ENCODE assay signal across 15 cellular contexts in the genomic region with DNA sequence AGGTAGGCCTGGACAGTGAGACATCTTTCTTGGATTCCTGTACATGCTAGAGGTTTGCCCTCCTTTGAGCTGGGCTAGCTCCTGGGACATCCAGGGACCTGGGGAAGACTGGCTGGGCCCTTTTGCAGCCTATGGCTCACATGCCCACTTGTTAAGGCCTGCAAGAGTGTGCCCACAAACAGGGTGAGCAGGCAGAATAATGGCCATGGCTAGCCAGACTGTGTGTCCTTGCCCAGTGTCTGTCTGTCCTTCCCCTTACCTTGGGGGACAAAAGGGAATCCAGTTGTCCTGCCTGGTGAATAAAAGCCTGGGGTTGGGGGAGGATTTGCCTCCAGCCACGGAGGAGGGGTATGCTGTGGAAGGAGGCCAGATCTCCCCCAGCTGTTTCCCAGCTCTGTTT. TPM values are rescaled to one million over a fixed set of nuclear protein-coding genes. Genes with fewer than 3 reads are reported as not detected.
DNase-seq lines count a peak whose midpoint lies in the region; ATAC-seq and TF ChIP-seq lines count a peak whose summit lies in the region.
"Had no signal": no experiment of that assay in that cellular context is flagged by ENCODE, and none has a peak within 500 bp of the region (broad histone marks: within the 10 kb centered on the region; RNA-seq: fewer than 3 reads in every experiment).

No MANE protein-coding gene starts in this region.

- H3K9ac ChIP-seq in adipocyte (ENCODE audit: low read length) = peak overlapping the region; percentile 24
- H3K9ac ChIP-seq: neural progenitor cell had no signal

- ATAC-seq in Right ventricle myocardium inferior (no peak), naive B cell (ENCODE audit: low read depth in 2 of 2) (no peak)

- H3K27ac ChIP-seq in left ventricle myocardium inferior (replicated peaks) = peak overlapping the region; percentile 94
- H3K27ac ChIP-seq: C4-2B, neural progenitor cell, VCaP had no signal

- peaks cover 56% of the 10 kb centered on the region for H3K4me1 ChIP-seq in left ventricle myocardium inferior
- H3K4me1 ChIP-seq in adipocyte (ENCODE audit: control insufficient read depth, insufficient read depth, low read length) = peaks cover 55% of the 10 kb centered on the region

- H3K36me3 ChIP-seq in left ventricle myocardium inferior (no peaks in the 10 kb centered on the region), adipocyte (ENCODE audit: control insufficient read depth, insufficient read depth, low read length, severe bottlenecking) (no peaks in the 10 kb centered on the region)
- H3K36me3 ChIP-seq: neural progenitor cell, thoracic aorta had no signal

- intact Hi-C loops in left ventricle myocardium inferior (cut with micrococcal nuclease) (loop anchor here (5.0 kb wide), 1 partner anchor 132 kb away; no protein-coding TSS in a partner anchor), Right ventricle myocardium inferior (cut with DNase I) (loop anchor here (1.0 to 10.0 kb wide), 3 partner anchors 55 to 210 kb away; no protein-coding TSS in a partner anchor)

- H3K9me3 Mint-ChIP-seq in naive B cell = no peaks in the 10 kb centered on the region
- H3K9me3 Mint-ChIP-seq: neural progenitor cell had no signal

- H3K36me3 Mint-ChIP-seq in naive B cell = no peaks in the 10 kb centered on the region
- H3K36me3 Mint-ChIP-seq: neural progenitor cell had no signal

- H3K4me3 ChIP-seq in left ventricle myocardium inferior = no peak overlapping the region
- no peak overlapping the region for H3K4me3 ChIP-seq in adipocyte (ENCODE audit: low read length)
- H3K4me3 ChIP-seq: neural progenitor cell, thoracic aorta had no signal

- H3K9me3 ChIP-seq in left ventricle myocardium inferior (replicated peaks) = no peaks in the 10 kb centered on the region
- no peaks in the 10 kb centered on the region for H3K9me3 ChIP-seq in adipocyte (ENCODE audit: control insufficient read depth, low read length)
- H3K9me3 ChIP-seq: thoracic aorta had no signal

- H3K27ac Mint-ChIP-seq in naive B cell = peak overlapping the region; percentile 97 to 100 (median 98)

- no peaks in the 10 kb centered on the region for H3K27me3 Mint-ChIP-seq in naive B cell

- H3K4me1 Mint-ChIP-seq in naive B cell = peaks cover 60 to 73% (median 67%) of the 10 kb centered on the region in 3 donors

- H3K4me3 Mint-ChIP-seq in naive B cell = peak overlapping the region in 6 of 8 donors; percentile 45 to 89 (median 80)

- DNase-seq in left ventricle myocardium inferior (no peak), Right ventricle myocardium inferior (ENCODE audit: missing footprints) (no peak), adipocyte (ENCODE audit: low read depth) (no peak), naive B cell (no peak), NCI-H345 treated with DMSO at 0.1 percent for 48 hours (lab: John Stamatoyannopoulos, UW; ENCODE audit: unreplicated experiment) (no peak), GDM1 (lab: John Stamatoyannopoulos, UW) (no peak), ureter (ENCODE audit: low spot score) (no peak), NCI-H2081 (lab: John Stamatoyannopoulos, UW) (no peak)
- DNase-seq: amniotic stem cell; NCI-H1105 treated with DMSO at 0.1 percent for 48 hours; stimulated activated CD4-positive, alpha-beta T cell treated with anti-CD3 and anti-CD28 coated beads, Interleukin-2, amount 100 ng/mL, for 48 hours had no signal

- no peak for TF ChIP-seq CTCF in left ventricle myocardium inferior (IDR thresholded peaks at IDR 0.05; ENCODE audit: borderline replicate concordance)

- H3K27me3 ChIP-seq in left ventricle myocardium inferior (ENCODE audit: low read depth) (no peaks in the 10 kb centered on the region), adipocyte (replicated peaks; ENCODE audit: control insufficient read depth, insufficient read depth, low read length) (no peaks in the 10 kb centered on the region)

RNA-seq across cellular contexts. Expression of a gene that starts 13.0 kb away (rescaled TPM):
- total RNA-seq in left ventricle myocardium inferior (56.9 TPM), Right ventricle myocardium inferior (74.1 TPM), ureter (28.7 TPM)
- polyA plus RNA-seq in naive B cell (ENCODE audit: low read depth in 6 of 6) = 100 to 1,000 TPM; 351 to 547 (median 399) TPM
